Comparison of ENCODE assay signal across 10 cellular contexts in the genomic region with DNA sequence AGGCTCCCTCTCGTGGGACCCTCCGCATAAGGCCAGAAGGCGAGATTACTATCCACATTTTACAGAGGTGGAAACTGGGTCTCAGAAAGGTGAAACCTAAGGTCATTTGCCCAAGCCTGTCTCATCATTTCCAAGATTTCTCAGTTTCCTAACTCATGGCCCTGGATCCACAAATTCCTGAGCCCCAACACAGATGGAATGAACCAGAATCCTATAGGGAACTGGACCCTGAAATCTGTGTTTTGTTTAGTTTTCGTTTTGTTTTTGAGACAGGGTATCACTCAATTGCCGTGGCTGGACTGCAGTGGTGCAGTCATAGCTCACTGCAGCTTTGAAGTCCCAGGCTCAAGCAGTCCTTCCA. TPM values are rescaled to one million over a fixed set of nuclear protein-coding genes. Genes with fewer than 3 reads are reported as not detected.
DNase-seq lines count a peak whose midpoint lies in the region; ATAC-seq, FAIRE-seq and TF ChIP-seq lines count a peak whose summit lies in the region.
"Had no signal": no experiment of that assay in that cellular context is flagged by ENCODE, and none has a peak within 500 bp of the region (broad histone marks: within the 10 kb centered on the region; RNA-seq: fewer than 3 reads in every experiment).

No MANE protein-coding gene starts in this region.

- TF ChIP-seq RAD21 in GM12878 (IDR thresholded peaks at IDR 0.05; ENCODE audit: insufficient read depth, low read depth, low read length) = no peak

- H4K20me1 ChIP-seq in GM12878 (ENCODE audit: control insufficient read depth, insufficient read depth) = no peaks in the 10 kb centered on the region

- CTCF ChIA-PET in GM12878 (lab: Yijun Ruan, JAX) = no interaction called here

- intact Hi-C loops in GM12878 (cut with micrococcal nuclease; ENCODE audit: unreplicated experiment) = loop anchor here (5.0 kb wide), 1 partner anchor 44 kb away; no protein-coding TSS in a partner anchor
- intact Hi-C loops in body of pancreas (cut with DNase I) = no loop called here

- no peak for ATAC-seq in GM12878
- ATAC-seq in naive thymus-derived CD8-positive, alpha-beta T cell = no peak
- ATAC-seq in HG03520 (IDR thresholded peaks at IDR 0.05; ENCODE audit: unreplicated experiment) = no peak
- ATAC-seq in body of pancreas = no peak

- H3K4me1 Mint-ChIP-seq in activated naive CD4-positive, alpha-beta T cell treated with anti-CD3 and anti-CD28 coated beads, Interleukin-2, amount 50 U/mL, for 24 hours = peaks cover 34% of the 10 kb centered on the region
- H3K4me1 Mint-ChIP-seq in naive thymus-derived CD8-positive, alpha-beta T cell = peaks cover 23 to 41% (median 36%) of the 10 kb centered on the region in 4 donors
- no peaks in the 10 kb centered on the region for H3K4me1 Mint-ChIP-seq in type B pancreatic cell (ENCODE audit: unreplicated experiment)

- TF ChIP-seq EP300 in GM12878 (IDR thresholded peaks at IDR 0.05; ENCODE audit: borderline replicate concordance in 1 of 2, control insufficient read depth in 1 of 2, low read depth in 2 of 2, low read length in 2 of 2) = no peak

- no peaks in the 10 kb centered on the region for H3K9me3 Mint-ChIP-seq in activated naive CD4-positive, alpha-beta T cell treated with anti-CD3 and anti-CD28 coated beads, Interleukin-2, amount 50 U/mL, for 24 hours
- H3K9me3 Mint-ChIP-seq in naive thymus-derived CD8-positive, alpha-beta T cell = no peaks in the 10 kb centered on the region
- H3K9me3 Mint-ChIP-seq in type B pancreatic cell = no peaks in the 10 kb centered on the region

- 49% methylated on average over 5 of the region's 5 CpGs for WGBS in GM12878 (ENCODE audit: insufficient coverage, insufficient replicate concordance, low lambda C conversion rate, missing lambda C conversion rate)
- 69 to 73% methylated on average over 5 of the region's 5 CpGs for WGBS in body of pancreas, 2 donors

- H3K27me3 Mint-ChIP-seq in activated naive CD4-positive, alpha-beta T cell treated with anti-CD3 and anti-CD28 coated beads, Interleukin-2, amount 50 U/mL, for 24 hours = no peaks in the 10 kb centered on the region
- H3K27me3 Mint-ChIP-seq in naive thymus-derived CD8-positive, alpha-beta T cell = no peaks in the 10 kb centered on the region
- H3K27me3 Mint-ChIP-seq in type B pancreatic cell = peaks cover 22% of the 10 kb centered on the region

- BruUV-seq in GM12878 (replicated peaks; lab: Mats Ljungman, UMichigan) = no TSS peak

- no peaks in the 10 kb centered on the region for H3K36me3 Mint-ChIP-seq in activated naive CD4-positive, alpha-beta T cell treated with anti-CD3 and anti-CD28 coated beads, Interleukin-2, amount 50 U/mL, for 24 hours
- H3K36me3 Mint-ChIP-seq in naive thymus-derived CD8-positive, alpha-beta T cell = no peaks in the 10 kb centered on the region
- H3K36me3 Mint-ChIP-seq in type B pancreatic cell = no peaks in the 10 kb centered on the region

- peak overlapping the region; percentile 65 for H3K27ac Mint-ChIP-seq in activated naive CD4-positive, alpha-beta T cell treated with anti-CD3 and anti-CD28 coated beads, Interleukin-2, amount 50 U/mL, for 24 hours
- peak overlapping the region in 9 of 10 donors; percentile 48 to 90 (median 76) for H3K27ac Mint-ChIP-seq in naive thymus-derived CD8-positive, alpha-beta T cell
- H3K27ac Mint-ChIP-seq in type B pancreatic cell = no peak overlapping the region

- FAIRE-seq in GM12878 (lab: Jason Lieb, UNC) = no peak

- no peak overlapping the region for H3K27ac ChIP-seq in GM12878 (ENCODE audit: control insufficient read depth, insufficient read depth)
- H3K27ac ChIP-seq in body of pancreas = no peak overlapping the region

- no peak for DNase-seq in activated naive CD4-positive, alpha-beta T cell treated with Interleukin-2 at 50 U/mL for 16 hours
- no peak for DNase-seq in GM12878 (ENCODE audit: low read depth, low spot score)
- no peak for DNase-seq in naive thymus-derived CD8-positive, alpha-beta T cell
- no peak for DNase-seq in type B pancreatic cell (ENCODE audit: extremely low spot score, unreplicated experiment)
- no peak for DNase-seq in NCI-H187 (lab: John Stamatoyannopoulos, UW)
- DNase-seq in body of pancreas = no peak
- DNase-seq: NCI-H510A had no signal

- H3K9ac ChIP-seq in GM12878 (ENCODE audit: control insufficient read depth, insufficient read depth, low read length) = no peak overlapping the region

- H3K4me1 ChIP-seq in GM12878 (ENCODE audit: control insufficient read depth, insufficient read depth, low read length) (peaks cover 21% of the 10 kb centered on the region), body of pancreas (peaks cover 15% of the 10 kb centered on the region)

- RAD21 ChIA-PET in GM12878 (lab: Charles Lee; ENCODE audit: unreplicated experiment) = no interaction called here

- peak overlapping the region; percentile 77 for H3K4me3 Mint-ChIP-seq in activated naive CD4-positive, alpha-beta T cell treated with anti-CD3 and anti-CD28 coated beads, Interleukin-2, amount 50 U/mL, for 24 hours
- H3K4me3 Mint-ChIP-seq in naive thymus-derived CD8-positive, alpha-beta T cell = peak overlapping the region; percentile 59 to 82 (median 76)
- peak overlapping the region; percentile 77 for H3K4me3 Mint-ChIP-seq in type B pancreatic cell

- no peak overlapping the region for H3K4me2 ChIP-seq in GM12878 (ENCODE audit: control insufficient read depth, insufficient read depth)

- POLR2A ChIA-PET in GM12878 (lab: Charles Lee) = interaction anchor here (0.6 to 0.7 kb wide), 2 partner anchors 8 to 23 kb away, joined by 3 read pairs; no protein-coding TSS in a partner anchor
- POLR2A ChIA-PET in naive thymus-derived CD8-positive, alpha-beta T cell (lab: Charles Lee) = interaction anchor here (0.6 to 2.3 kb wide), 2 partner anchors 37 to 217 kb away, joined by 3 to 6 read pairs; a partner anchor contains a TSS

- H3K4me3 ChIP-seq in GM12878 (peak overlapping the region; percentile 36; the same call in 1 of the 2 replicates), body of pancreas (no peak overlapping the region)

- in situ Hi-C loops in GM12878 (cut with MboI) = no loop called here

- TF ChIP-seq CTCF in GM12878 (IDR thresholded peaks at IDR 0.05 in 2 of 3, conservative IDR thresholded peaks at IDR 0.05 in 1 of 3; ENCODE audit: control insufficient read depth in 2 of 3, extremely low read depth in 1 of 3, insufficient read depth in 1 of 3, low read depth in 3 of 3, low read length in 3 of 3) (no peak), type B pancreatic cell (conservative IDR thresholded peaks at IDR 0.05) (no peak), body of pancreas (IDR thresholded peaks at IDR 0.05) (no peak)

- H3K27me3 ChIP-seq in GM12878 (replicated peaks in 1 of 2; ENCODE audit: control insufficient read depth in 2 of 2, insufficient read depth in 2 of 2, low read length in 1 of 2) (no peaks in the 10 kb centered on the region), body of pancreas (no peaks in the 10 kb centered on the region)
- H3K27me3 ChIP-seq: thyroid gland had no signal

- H2AFZ ChIP-seq in GM12878 (ENCODE audit: control insufficient read depth, low read depth, low read length) = no peak overlapping the region

- H3K9me3 ChIP-seq in GM12878 (replicated peaks; ENCODE audit: control insufficient read depth, insufficient read depth, low read length) = no peaks in the 10 kb centered on the region
- H3K9me3 ChIP-seq in body of pancreas = no peaks in the 10 kb centered on the region
- H3K9me3 ChIP-seq: thyroid gland had no signal

- no peaks in the 10 kb centered on the region for H3K36me3 ChIP-seq in GM12878 (ENCODE audit: control insufficient read depth in 2 of 2, insufficient read depth in 2 of 2, low read length in 1 of 2)
- no peaks in the 10 kb centered on the region for H3K36me3 ChIP-seq in body of pancreas (replicated peaks in 1 of 2; ENCODE audit: insufficient read depth in 1 of 2, low read depth in 2 of 2)
- H3K36me3 ChIP-seq: thyroid gland had no signal

- peaks cover 26% of the 10 kb centered on the region for H3K79me2 ChIP-seq in GM12878 (ENCODE audit: control insufficient read depth, insufficient read depth, low read length)

- SMC1A ChIA-PET in GM12878 (lab: Charles Lee; ENCODE audit: uncharacterized antibody, unreplicated experiment) = interaction anchor here (1.2 kb wide), 1 partner anchor 55 kb away, joined by 5 read pairs; no protein-coding TSS in a partner anchor

- TF ChIP-seq POLR2A in GM12878 (IDR thresholded peaks at IDR 0.05; ENCODE audit: low read depth, low read length) = no peak
- no peak for TF ChIP-seq POLR2A in body of pancreas (IDR thresholded peaks at IDR 0.05)

RNA-seq across cellular contexts. Expression of a gene that starts 0.6 kb away (rescaled TPM):
- 10.3 TPM in 2 replicates for total RNA-seq in GM12878 (2013; cell fraction: nucleolus; rRNA removed)
- total RNA-seq in GM12878 (2014; rRNA removed) (2.7 and 3.8 TPM in 2 replicates), GM12878 (2014; rRNA removed; fragmentation: Illumina TruSeq; extraction: Trizol) (5.3 and 5.4 TPM in 2 replicates), GM12878 (2021) (13.6 and 14.0 TPM in 2 replicates), type B pancreatic cell (ENCODE audit: low replicate concordance) (3.8 and 12.2 TPM in 2 replicates), body of pancreas (10 to 100 TPM in 1 of 2 donors, 1 to 10 TPM in 1; 5.7 to 12.9 TPM)
- polyA plus RNA-seq in GM12878 (2011; ENCODE audit: low read depth) = 12.7 TPM
- polyA plus RNA-seq in GM12878 (2011; rRNA removed) (1.8 and 1.9 TPM in 2 replicates), GM12878 (2014; fragmentation: Illumina TruSeq; extraction: Trizol) (6.9 and 7.8 TPM in 2 replicates), GM12878 (2014; fragmentation: Nextera tagmentation; extraction: Ambion mirVana) (1 to 10 TPM; 3.7 to 5.1 TPM), GM12878 (2014; rRNA removed) (11.7 and 13.4 TPM in 2 replicates), GM12878 (2016; fragmentation: Nextera tagmentation; extraction: Ambion mirVana) (10 to 100 TPM in 1 of 2 experiments, 1 to 10 TPM in 1; 9.8 to 10.6 TPM)
- 2.0 and 2.1 TPM in 2 replicates for polyA plus RNA-seq in GM12878 (2011; cell fraction: cytosol; rRNA removed)
- polyA plus RNA-seq in GM12878 (2011; cell fraction: nucleus; rRNA removed) = 2.8 and 3.7 TPM in 2 replicates
- polyA plus RNA-seq in GM12878 (2012) = 24.5 and 28.2 TPM in 2 replicates
- 0.29 and 0.57 TPM in 2 replicates for polyA minus RNA-seq in GM12878 (2011; rRNA and poly(A)+ RNA removed)
- 0.31 and 0.40 TPM in 2 replicates for polyA minus RNA-seq in GM12878 (2011; cell fraction: cytosol; rRNA and poly(A)+ RNA removed)
- 0.29 and 0.60 TPM in 2 replicates for polyA minus RNA-seq in GM12878 (2011; cell fraction: nucleus; rRNA and poly(A)+ RNA removed)
- total RNA-seq in naive thymus-derived CD8-positive, alpha-beta T cell = 1 to 10 TPM; 8.5 TPM
- 1 to 10 TPM; 1.8 to 4.2 (median 2.5) TPM for polyA plus RNA-seq in naive thymus-derived CD8-positive, alpha-beta T cell

RNA-seq across cellular contexts. Expression of a gene that starts 18.1 kb away (rescaled TPM):
- total RNA-seq in GM12878 (2013; cell fraction: nucleolus; rRNA removed) = 0.39 and 1.0 TPM in 2 replicates
- total RNA-seq in GM12878 (2014; rRNA removed) (not detected in 2 replicates), GM12878 (2014; rRNA removed; fragmentation: Illumina TruSeq; extraction: Trizol) (0.09 TPM in 1 of 2 replicates, not detected in the other), GM12878 (2021) (0.18 and 0.48 TPM in 2 replicates), type B pancreatic cell (ENCODE audit: low replicate concordance) (5.9 and 10.4 TPM in 2 replicates), body of pancreas (1 to 10 TPM in 1 of 2 donors, under 1 TPM in 1; 0.78 to 4.9 TPM)
- polyA plus RNA-seq in GM12878 (2011; ENCODE audit: low read depth) = 0.38 TPM
- polyA plus RNA-seq in GM12878 (2011; rRNA removed) (0.03 and 0.05 TPM in 2 replicates), GM12878 (2014; fragmentation: Illumina TruSeq; extraction: Trizol) (0.07 TPM in 1 of 2 replicates, not detected in the other), GM12878 (2014; fragmentation: Nextera tagmentation; extraction: Ambion mirVana) (not detected), GM12878 (2014; rRNA removed) (0.08 TPM in 1 of 2 replicates, not detected in the other), GM12878 (2016; fragmentation: Nextera tagmentation; extraction: Ambion mirVana) (under 1 TPM; 0.04 to 0.13 TPM)
- polyA plus RNA-seq in GM12878 (2011; cell fraction: cytosol; rRNA removed) = not detected in 2 replicates
- 0.10 TPM in 1 of 2 replicates, not detected in the other for polyA plus RNA-seq in GM12878 (2011; cell fraction: nucleus; rRNA removed)
- 0.34 and 0.57 TPM in 2 replicates for polyA plus RNA-seq in GM12878 (2012)
- polyA minus RNA-seq in GM12878 (2011; rRNA and poly(A)+ RNA removed) = 0.15 TPM in 1 of 2 replicates, not detected in the other
- not detected in 2 replicates for polyA minus RNA-seq in GM12878 (2011; cell fraction: cytosol; rRNA and poly(A)+ RNA removed)
- not detected in 2 replicates for polyA minus RNA-seq in GM12878 (2011; cell fraction: nucleus; rRNA and poly(A)+ RNA removed)
- total RNA-seq in naive thymus-derived CD8-positive, alpha-beta T cell = under 1 TPM; 0.75 to 0.77 TPM
- polyA plus RNA-seq in naive thymus-derived CD8-positive, alpha-beta T cell = not detected

RNA-seq across cellular contexts. Expression of a gene that starts 36.8 kb away (rescaled TPM):
- total RNA-seq in GM12878 (2013; cell fraction: nucleolus; rRNA removed) = 26.3 and 30.0 TPM in 2 replicates
- total RNA-seq in GM12878 (2014; rRNA removed) = 46.0 and 50.2 TPM in 2 replicates
- total RNA-seq in GM12878 (2014; rRNA removed; fragmentation: Illumina TruSeq; extraction: Trizol) = 31.2 and 33.7 TPM in 2 replicates
- 48.4 and 52.1 TPM in 2 replicates for total RNA-seq in GM12878 (2021)
- 9.9 TPM for polyA plus RNA-seq in GM12878 (2011; ENCODE audit: low read depth)
- polyA plus RNA-seq in GM12878 (2011; rRNA removed) = 18.7 and 29.6 TPM in 2 replicates
- 51.6 and 59.3 TPM in 2 replicates for polyA plus RNA-seq in GM12878 (2011; cell fraction: cytosol; rRNA removed)
- 38.3 and 42.8 TPM in 2 replicates for polyA plus RNA-seq in GM12878 (2011; cell fraction: nucleus; rRNA removed)
- 24.3 and 28.7 TPM in 2 replicates for polyA plus RNA-seq in GM12878 (2012)
- 20.9 and 59.4 TPM in 2 replicates for polyA plus RNA-seq in GM12878 (2014; fragmentation: Illumina TruSeq; extraction: Trizol)
- 1 to 10 TPM in 1 of 2 experiments, under 1 TPM in 1; 0.63 to 1.1 TPM for polyA plus RNA-seq in GM12878 (2014; fragmentation: Nextera tagmentation; extraction: Ambion mirVana)
- polyA plus RNA-seq in GM12878 (2014; rRNA removed) = 54.5 and 54.9 TPM in 2 replicates
- polyA plus RNA-seq in GM12878 (2016; fragmentation: Nextera tagmentation; extraction: Ambion mirVana) = 10 to 100 TPM; 58.7 to 67.1 TPM
- polyA minus RNA-seq in GM12878 (2011; rRNA and poly(A)+ RNA removed) = 19.9 and 31.8 TPM in 2 replicates
- polyA minus RNA-seq in GM12878 (2011; cell fraction: cytosol; rRNA and poly(A)+ RNA removed) = 15.3 and 17.2 TPM in 2 replicates
- polyA minus RNA-seq in GM12878 (2011; cell fraction: nucleus; rRNA and poly(A)+ RNA removed) = 7.5 and 14.9 TPM in 2 replicates
- 10 to 100 TPM; 23.2 to 23.4 TPM for total RNA-seq in naive thymus-derived CD8-positive, alpha-beta T cell
- 10 to 100 TPM; 41.1 to 43.8 (median 41.6) TPM for polyA plus RNA-seq in naive thymus-derived CD8-positive, alpha-beta T cell
- 32.0 and 33.1 TPM in 2 replicates for total RNA-seq in type B pancreatic cell (ENCODE audit: low replicate concordance)
- total RNA-seq in body of pancreas = 10 to 100 TPM; 36.1 to 48.8 TPM
